1 cellular context compared by ENCODE assay signal in genomic region chr14:106883218-106883692, GRCh38.
A peak's percentile ranks its signal among the peaks of the same experiment; 100 is the strongest.
TF ChIP-seq lines count a peak whose summit lies in the region.

No MANE protein-coding gene starts in this region.

TF ChIP-seq in HEK293, 187 proteins besides CTCF, POLR2A, EP300 and RAD21 (continued from another document):
- TF ChIP-seq HIC1 (tag by site-specific recombination; IDR thresholded peaks at IDR 0.05) (peak; percentile 73), ZEB2 (tag by site-specific recombination; IDR thresholded peaks at IDR 0.05) (no peak)
TF ChIP-seq in HEK293: peak in this region for 3.
